28 cellular contexts compared by ENCODE assay signal in the genomic region with DNA sequence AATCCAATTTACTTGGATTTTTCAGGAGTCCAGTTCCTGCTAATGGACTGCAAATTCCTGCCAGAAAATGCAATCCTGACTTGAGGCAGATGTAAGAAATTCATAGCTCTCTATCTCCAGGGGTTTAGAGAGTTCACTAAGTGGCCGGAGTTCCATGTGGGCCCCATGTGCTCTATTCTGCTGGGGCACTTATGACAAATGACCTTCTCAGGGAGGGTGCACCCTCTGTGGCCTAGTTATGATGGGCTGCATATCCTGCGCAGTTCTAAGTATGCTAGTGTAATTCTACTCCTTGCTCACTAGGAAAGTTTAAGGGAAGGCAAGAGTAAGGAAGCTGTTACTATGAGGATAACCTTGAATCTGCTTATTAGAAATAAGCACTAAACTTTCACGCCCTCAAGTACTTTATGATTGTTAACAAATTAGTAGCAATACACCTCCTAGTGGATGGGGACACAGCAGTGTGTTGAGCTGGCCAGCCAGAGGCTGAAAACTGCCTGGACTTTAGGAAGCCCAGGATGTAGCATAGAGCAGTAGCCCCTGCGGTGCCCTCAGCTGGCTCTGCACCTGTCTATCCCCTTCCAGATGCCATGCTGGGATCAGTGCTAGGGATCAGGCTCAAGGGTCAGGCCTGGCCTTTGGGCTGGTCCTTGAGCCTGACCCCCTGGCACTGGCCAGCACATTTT. TPM values are rescaled to one million over a fixed set of nuclear protein-coding genes. Genes with fewer than 3 reads are reported as not detected.
DNase-seq lines count a peak whose midpoint lies in the region; ATAC-seq, FAIRE-seq and TF ChIP-seq lines count a peak whose summit lies in the region.
"Had no signal": no experiment of that assay in that cellular context is flagged by ENCODE, and none has a peak within 500 bp of the region (broad histone marks: within the 10 kb centered on the region; RNA-seq: fewer than 3 reads in every experiment).

No MANE protein-coding gene starts in this region.

- intact Hi-C loops in breast epithelium (cut with DNase I; ENCODE audit: low total_unique reads), result no loop called here
- intact Hi-C loops in MCF 10A (cut with micrococcal nuclease), result no loop called here
- intact Hi-C loops in dorsolateral prefrontal cortex (cut with DNase I), result loop anchor here in 1 of 2 donors (5.0 kb wide), 1 partner anchor 55 kb away; no protein-coding TSS in a partner anchor
- intact Hi-C loops in kidney (cut with DNase I), result no loop called here

- H3K36me3 ChIP-seq in breast epithelium (no peaks in the 10 kb centered on the region), kidney (ENCODE audit: control insufficient read depth in 1 of 2, insufficient read depth in 2 of 2, low read length in 2 of 2) (no peaks in the 10 kb centered on the region)
- H3K36me3 ChIP-seq: left lung had no signal

- H3K27ac Mint-ChIP-seq in MCF 10A (ENCODE audit: low read depth, unreplicated experiment) (no peak overlapping the region), neural crest cell (ENCODE audit: unreplicated experiment) (peak overlapping the region; percentile 96)
- H3K27ac Mint-ChIP-seq: activated CD4-positive, alpha-beta T cell treated with anti-CD3 and anti-CD28 coated beads, Interleukin-2, amount 10 ng/mL, durations not matched to agents 7 days and 5 days; activated naive CD4-positive, alpha-beta T cell treated with anti-CD3 and anti-CD28 coated beads, Interleukin-2, amount 50 U/mL, for 24 hours; activated T-helper 17 cell treated with anti-CD3 and anti-CD28 coated beads, Interleukin-2, amount 50 U/mL, for 72 hours; CD4-positive, CD25-positive, alpha-beta regulatory T cell; mesothelial cell of epicardium; T-helper 1 cell treated with Interleukin-12 subunit alpha and Interleukin-12 subunit beta and Interleukin-4 antibody, amounts not matched to agents 30 μg/mL and 1 μg/mL, for 36 hours had no signal

- H3K36me3 Mint-ChIP-seq in MCF 10A (ENCODE audit: insufficient read depth, unreplicated experiment) (no peaks in the 10 kb centered on the region), neural crest cell (ENCODE audit: low read depth) (no peaks in the 10 kb centered on the region)
- H3K36me3 Mint-ChIP-seq: activated naive CD4-positive, alpha-beta T cell treated with anti-CD3 and anti-CD28 coated beads, Interleukin-2, amount 50 U/mL, for 24 hours; CD4-positive, CD25-positive, alpha-beta regulatory T cell; mesothelial cell of epicardium; naive thymus-derived CD8-positive, alpha-beta T cell had no signal

- H3K4me1 Mint-ChIP-seq in MCF 10A (ENCODE audit: insufficient read depth, unreplicated experiment), result no peaks in the 10 kb centered on the region
- H3K4me1 Mint-ChIP-seq in neural crest cell, result peaks cover 26% of the 10 kb centered on the region
- H3K4me1 Mint-ChIP-seq: activated CD4-positive, alpha-beta T cell treated with anti-CD3 and anti-CD28 coated beads, Interleukin-2, amount 10 ng/mL, durations not matched to agents 7 days and 5 days; activated naive CD4-positive, alpha-beta T cell treated with anti-CD3 and anti-CD28 coated beads, Interleukin-2, amount 50 U/mL, for 24 hours; activated T-helper 17 cell treated with anti-CD3 and anti-CD28 coated beads, Interleukin-2, amount 50 U/mL, for 72 hours; CD4-positive, CD25-positive, alpha-beta regulatory T cell; stimulated activated naive CD8-positive, alpha-beta T cell treated with anti-CD3 and anti-CD28 coated beads, Interleukin-15, amount 100 ng/mL, for 72 hours had no signal

- no peaks in the 10 kb centered on the region for H3K9me3 Mint-ChIP-seq in MCF 10A (ENCODE audit: unreplicated experiment)
- peaks cover 4% of the 10 kb centered on the region for H3K9me3 Mint-ChIP-seq in neural crest cell
- H3K9me3 Mint-ChIP-seq: activated CD4-positive, alpha-beta T cell treated with anti-CD3 and anti-CD28 coated beads, Interleukin-2, amount 10 ng/mL, durations not matched to agents 7 days and 5 days; activated naive CD4-positive, alpha-beta T cell treated with anti-CD3 and anti-CD28 coated beads, Interleukin-2, amount 50 U/mL, for 24 hours; activated T-helper 17 cell treated with anti-CD3 and anti-CD28 coated beads, Interleukin-2, amount 50 U/mL, for 72 hours; CD4-positive, CD25-positive, alpha-beta regulatory T cell; mesothelial cell of epicardium; naive thymus-derived CD8-positive, alpha-beta T cell; stimulated activated naive CD8-positive, alpha-beta T cell treated with anti-CD3 and anti-CD28 coated beads, Interleukin-15, amount 100 ng/mL, for 72 hours; T-helper 1 cell treated with Interleukin-12 subunit alpha and Interleukin-12 subunit beta and Interleukin-4 antibody, amounts not matched to agents 30 μg/mL and 1 μg/mL, for 36 hours had no signal

- H3K4me3 Mint-ChIP-seq in MCF 10A (ENCODE audit: unreplicated experiment) (no peak overlapping the region), neural crest cell (no peak overlapping the region)
- H3K4me3 Mint-ChIP-seq: activated CD4-positive, alpha-beta T cell treated with anti-CD3 and anti-CD28 coated beads, Interleukin-2, amount 10 ng/mL, durations not matched to agents 7 days and 5 days; activated naive CD4-positive, alpha-beta T cell treated with anti-CD3 and anti-CD28 coated beads, Interleukin-2, amount 50 U/mL, for 24 hours; activated T-helper 17 cell treated with anti-CD3 and anti-CD28 coated beads, Interleukin-2, amount 50 U/mL, for 72 hours; CD4-positive, CD25-positive, alpha-beta regulatory T cell; mesothelial cell of epicardium; naive thymus-derived CD8-positive, alpha-beta T cell; stimulated activated naive CD8-positive, alpha-beta T cell treated with anti-CD3 and anti-CD28 coated beads, Interleukin-15, amount 100 ng/mL, for 72 hours; T-helper 1 cell treated with Interleukin-12 subunit alpha and Interleukin-12 subunit beta and Interleukin-4 antibody, amounts not matched to agents 30 μg/mL and 1 μg/mL, for 36 hours had no signal

- H3K27me3 Mint-ChIP-seq in MCF 10A (ENCODE audit: insufficient read depth, unreplicated experiment) (no peaks in the 10 kb centered on the region), neural crest cell (ENCODE audit: low read depth) (no peaks in the 10 kb centered on the region)
- H3K27me3 Mint-ChIP-seq: activated CD4-positive, alpha-beta T cell treated with anti-CD3 and anti-CD28 coated beads, Interleukin-2, amount 10 ng/mL, durations not matched to agents 7 days and 5 days; activated naive CD4-positive, alpha-beta T cell treated with anti-CD3 and anti-CD28 coated beads, Interleukin-2, amount 50 U/mL, for 24 hours; naive thymus-derived CD8-positive, alpha-beta T cell; stimulated activated naive CD8-positive, alpha-beta T cell treated with anti-CD3 and anti-CD28 coated beads, Interleukin-15, amount 100 ng/mL, for 72 hours had no signal

- H3K9ac ChIP-seq in kidney (ENCODE audit: low read length in 2 of 2), result no peak overlapping the region
- H3K9ac ChIP-seq: GM23248 had no signal

- H3K27me3 ChIP-seq in breast epithelium (no peaks in the 10 kb centered on the region), dorsolateral prefrontal cortex (no peaks in the 10 kb centered on the region)
- H3K27me3 ChIP-seq: left lung, sigmoid colon had no signal

- CTCF ChIA-PET in MCF 10A (lab: Yijun Ruan, JAX), result interaction anchor here (1.2 to 2.1 kb wide), 3 partner anchors 9 to 79 kb away, joined by 3 to 15 read pairs (median 6); no protein-coding TSS in a partner anchor

- no TSS peak for BruUV-seq in MCF 10A (replicated peaks; lab: Mats Ljungman, UMichigan)

- no peak for ATAC-seq in HG03159 (IDR thresholded peaks at IDR 0.05; ENCODE audit: unreplicated experiment)
- ATAC-seq: activated T-helper 17 cell treated with anti-CD3 and anti-CD28 coated beads, Interleukin-2, amount 50 U/mL, for 72 hours; left lung; naive thymus-derived CD8-positive, alpha-beta T cell; stimulated activated naive CD8-positive, alpha-beta T cell treated with anti-CD3 and anti-CD28 coated beads, Interleukin-15, amount 100 ng/mL, for 72 hours had no signal

- no peak for FAIRE-seq in kidney (lab: Jason Lieb, UNC)

- H3K4me1 ChIP-seq in breast epithelium (peaks cover 4 to 10% of the 10 kb centered on the region in 2 donors), kidney (ENCODE audit: control insufficient read depth in 1 of 2, insufficient read depth in 1 of 2, low read depth in 1 of 2, low read length in 2 of 2) (no peaks in the 10 kb centered on the region)
- H3K4me1 ChIP-seq: left lung had no signal

- H3K27ac ChIP-seq in breast epithelium (peak overlapping the region; percentile 90 to 94), dorsolateral prefrontal cortex (peak overlapping the region; percentile 53 to 100 (median 95)), kidney (ENCODE audit: low read depth in 2 of 2, low read length in 2 of 2) (no peak overlapping the region)
- H3K27ac ChIP-seq: 22Rv1, GM23248, left lung, SK-N-MC had no signal

- POLR2A ChIA-PET in MCF 10A (lab: Yijun Ruan, JAX), result no interaction called here

- no peaks in the 10 kb centered on the region for H3K9me3 ChIP-seq in breast epithelium
- no peaks in the 10 kb centered on the region for H3K9me3 ChIP-seq in kidney (ENCODE audit: control insufficient read depth in 1 of 2, low read length in 2 of 2)
- H3K9me3 ChIP-seq: left lung, sigmoid colon had no signal

- no peak for TF ChIP-seq CTCF in breast epithelium (IDR thresholded peaks at IDR 0.05)
- TF ChIP-seq CTCF in MCF 10A (IDR thresholded peaks at IDR 0.05; ENCODE audit: unreplicated experiment), result no peak
- peak in 14 of 56 donors; percentile 4 to 42 (median 23) for TF ChIP-seq CTCF in dorsolateral prefrontal cortex (IDR thresholded peaks at IDR 0.05 in 54 of 56, conservative IDR thresholded peaks at IDR 0.05 in 2 of 56; ENCODE audit: low read depth in 1 of 56, partially characterized antibody in 56 of 56)
- no peak for TF ChIP-seq CTCF in neural crest cell (conservative IDR thresholded peaks at IDR 0.05)
- TF ChIP-seq CTCF in kidney (IDR thresholded peaks at IDR 0.05; ENCODE audit: borderline replicate concordance, extremely low read depth, insufficient read depth), result no peak

- H3K4me3 ChIP-seq in breast epithelium (no peak overlapping the region), dorsolateral prefrontal cortex (no peak overlapping the region), kidney (ENCODE audit: low read length in 2 of 2) (no peak overlapping the region)
- H3K4me3 ChIP-seq: GM23248, left lung, sigmoid colon, SK-N-MC had no signal

- no peak for TF ChIP-seq POLR2A in breast epithelium (IDR thresholded peaks at IDR 0.05)

- DNase-seq in breast epithelium (ENCODE audit: low spot score in 2 of 2) (no peak), MCF 10A (ENCODE audit: unreplicated experiment) (no peak), dorsolateral prefrontal cortex (no peak), neural crest cell (ENCODE audit: low read depth, low spot score) (no peak), superior temporal gyrus (ENCODE audit: extremely low spot score) (peak; percentile 56), kidney (no peak)
- no peak for DNase-seq in activated CD4-positive, alpha-beta T cell treated with anti-CD3 and anti-CD28 coated beads, Interleukin-2, amount 50 U/mL, for 48 hours
- DNase-seq: activated CD4-positive, alpha-beta T cell treated with anti-CD3 and anti-CD28 coated beads, Interleukin-2, amount 10 ng/mL, durations not matched to agents 7 days and 5 days; CD4-positive, CD25-positive, alpha-beta regulatory T cell; GM23248; IMR-90; left lung; naive thymus-derived CD8-positive, alpha-beta T cell; NCI-H1092 treated with DMSO at 0.1 percent for 48 hours; NCI-H187 treated with DMSO at 0.1 percent for 48 hours; NCI-H2227 treated with DMSO at 0.1 percent for 48 hours; sigmoid colon; stimulated activated naive CD8-positive, alpha-beta T cell treated with anti-CD3 and anti-CD28 coated beads, Interleukin-15, amount 100 ng/mL, for 72 hours had no signal

RNA-seq across cellular contexts. Expression of gene SMYD1, which starts 14.4 kb away (rescaled TPM):
- 1 to 10 TPM in 1 of 3 donors, under 1 TPM in 1, not detected in 1; 0.29 to 3.3 TPM for total RNA-seq in breast epithelium
- total RNA-seq in MCF 10A (2022), result not detected in 2 replicates
- total RNA-seq in dorsolateral prefrontal cortex, result 1 to 10 TPM in 90 of 120 experiments, under 1 TPM in 26, not detected in 4; 0.10 to 5.8 (median 1.8) TPM
- total RNA-seq in neural crest cell, result not detected in 2 replicates
- not detected for total RNA-seq in kidney
- not detected for polyA plus RNA-seq in kidney (ENCODE audit: insufficient read depth, low read depth, low replicate concordance)
- total RNA-seq: activated CD4-positive, alpha-beta T cell treated with anti-CD3 and anti-CD28 coated beads, Interleukin-2, amount 10 ng/mL, durations not matched to agents 7 days and 5 days; activated T-helper 17 cell treated with anti-CD3 and anti-CD28 coated beads, Interleukin-2, amount 50 U/mL, for 72 hours; CD4-positive, CD25-positive, alpha-beta regulatory T cell; GM23248; IMR-90; mesothelial cell of epicardium; naive thymus-derived CD8-positive, alpha-beta T cell; osteoblast; RPMI7951; ureter had no signal
- polyA plus RNA-seq: CD4-positive, CD25-positive, alpha-beta regulatory T cell; GM23248; IMR-90; naive thymus-derived CD8-positive, alpha-beta T cell had no signal

RNA-seq across cellular contexts. Expression of gene KRCC1, which starts 26.5 kb away (rescaled TPM):
- total RNA-seq in breast epithelium, result 10 to 100 TPM; 34.1 to 44.8 (median 39.2) TPM
- 24.9 and 36.6 TPM in 2 replicates for total RNA-seq in MCF 10A (2022)
- 10 to 100 TPM in 104 of 120 experiments, 1 to 10 TPM in 16; 7.6 to 19.7 (median 12.6) TPM for total RNA-seq in dorsolateral prefrontal cortex
- 15.5 and 16.5 TPM in 2 replicates for total RNA-seq in neural crest cell
- total RNA-seq in kidney, result 23.6 TPM
- 26.3 TPM for polyA plus RNA-seq in kidney (ENCODE audit: insufficient read depth, low read depth, low replicate concordance)

RNA-seq across cellular contexts. Expression of gene FABP1, which starts 45.8 kb away (rescaled TPM):
- total RNA-seq in breast epithelium (10 to 100 TPM in 1 of 3 donors, not detected in 2; 20.0 TPM), MCF 10A (2022) (not detected in 2 replicates), dorsolateral prefrontal cortex (1 to 10 TPM in 25 of 120 experiments, under 1 TPM in 12, not detected in 83; 0.19 to 2.3 (median 1.2) TPM), neural crest cell (not detected in 2 replicates), kidney (not detected)
- 1,596 TPM for polyA plus RNA-seq in kidney (ENCODE audit: insufficient read depth, low read depth, low replicate concordance)
- total RNA-seq: activated CD4-positive, alpha-beta T cell treated with anti-CD3 and anti-CD28 coated beads, Interleukin-2, amount 10 ng/mL, durations not matched to agents 7 days and 5 days; activated T-helper 17 cell treated with anti-CD3 and anti-CD28 coated beads, Interleukin-2, amount 50 U/mL, for 72 hours; CD4-positive, CD25-positive, alpha-beta regulatory T cell; GM23248; IMR-90; left lung; naive thymus-derived CD8-positive, alpha-beta T cell; osteoblast; RPMI7951; ureter had no signal
- polyA plus RNA-seq: CD4-positive, CD25-positive, alpha-beta regulatory T cell; GM23248; IMR-90; naive thymus-derived CD8-positive, alpha-beta T cell had no signal

Comparison
In these comparisons a context has a peak if more than half of its experiments do, and no peak if none do; other contexts are left out.
1. H3K27ac ChIP-seq: peak in breast epithelium (2 of 2) and dorsolateral prefrontal cortex (59 of 59); none in kidney (0 of 2).